ENCODE assay signal across 6 cellular contexts in the genomic region with DNA sequence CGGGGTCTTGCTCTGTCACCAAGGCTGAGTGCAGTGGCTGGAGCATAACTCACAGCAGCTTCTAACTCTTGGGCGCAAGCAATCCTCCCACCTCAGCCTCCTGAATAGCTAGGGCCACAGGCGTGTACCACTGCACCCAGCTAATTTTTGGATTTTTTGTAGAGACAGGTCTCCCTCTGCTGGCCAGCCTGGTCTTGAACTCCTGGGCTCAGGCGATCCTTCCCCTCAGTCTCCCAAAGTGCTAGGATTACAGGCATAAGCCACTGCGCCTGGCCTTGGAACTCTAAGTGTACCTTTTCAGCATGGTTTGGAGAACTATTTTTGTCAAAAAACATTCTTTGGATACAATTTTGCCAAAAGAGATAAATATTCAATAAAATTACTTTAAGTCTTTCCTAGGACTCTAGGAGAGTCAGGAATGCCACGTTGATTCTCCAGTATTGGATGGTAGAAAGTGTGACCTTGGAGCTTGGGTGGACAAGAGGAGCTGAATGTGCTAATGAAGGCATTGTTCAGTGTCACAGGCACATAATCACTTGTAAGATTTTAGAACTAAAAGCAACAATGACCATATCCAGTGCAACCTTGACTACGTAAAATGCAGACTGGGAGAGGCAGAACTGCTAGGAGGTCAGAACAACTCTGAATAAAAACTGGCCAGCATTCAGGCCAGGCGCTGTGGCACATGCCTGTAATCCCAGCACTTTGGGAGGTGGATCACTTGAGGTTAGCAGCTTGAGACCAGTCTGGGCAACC. TPM values are rescaled to one million over a fixed set of nuclear protein-coding genes. Genes with fewer than 3 reads are reported as not detected.
DNase-seq lines count a peak whose midpoint lies in the region; ATAC-seq and TF ChIP-seq lines count a peak whose summit lies in the region.

No MANE protein-coding gene starts in this region.

- peaks cover 84% of the 10 kb centered on the region for H3K79me2 ChIP-seq in osteoblast (ENCODE audit: insufficient read depth, low read length)

- peaks cover 10% of the 10 kb centered on the region for H3K4me1 ChIP-seq in osteoblast (ENCODE audit: insufficient read depth, low read length)

- in situ Hi-C loops in astrocyte of the spinal cord (cut with HindIII; ENCODE audit: low sequenced_read_pairs), result no loop called here

- H4K20me1 ChIP-seq in osteoblast (ENCODE audit: insufficient read depth, low read length), result peaks cover 44% of the 10 kb centered on the region

- TF ChIP-seq CTCF in GM12864 (IDR thresholded peaks at IDR 0.05; ENCODE audit: low read depth, low read length, missing control alignments) (peak; percentile 60), astrocyte of the spinal cord (IDR thresholded peaks at IDR 0.05; ENCODE audit: low read depth, low read length) (peak; percentile 72), osteoblast (IDR thresholded peaks at IDR 0.05; ENCODE audit: extremely low read depth, low read depth, low read length) (peak; percentile 78)

- no peak overlapping the region for H2AFZ ChIP-seq in osteoblast (ENCODE audit: low read length)

- ATAC-seq in GM18867 (IDR thresholded peaks at IDR 0.05; ENCODE audit: unreplicated experiment), result no peak

- no peak overlapping the region for H3K4me2 ChIP-seq in osteoblast (ENCODE audit: insufficient read depth, low read length)

- DNase-seq in GM12864 (ENCODE audit: low read depth) (no peak), NOMO-1 treated with DMSO at 0.1 percent for 48 hours (lab: John Stamatoyannopoulos, UW; ENCODE audit: unreplicated experiment) (peak; percentile 36), astrocyte of the spinal cord (ENCODE audit: low read depth, low spot score) (peak; percentile 26), osteoblast (ENCODE audit: insufficient read length, low spot score, missing footprints) (no peak), NCI-H510A treated with DMSO at 0.1 percent for 48 hours (lab: John Stamatoyannopoulos, UW) (no peak)

- no peaks in the 10 kb centered on the region for H3K9me3 ChIP-seq in osteoblast (ENCODE audit: low read depth, low read length)

- no peaks in the 10 kb centered on the region for H3K27me3 ChIP-seq in osteoblast (ENCODE audit: insufficient read depth, low read length)

- H3K4me3 ChIP-seq in GM12864 (ENCODE audit: low read depth, low read length), result no peak overlapping the region
- H3K4me3 ChIP-seq in astrocyte of the spinal cord (ENCODE audit: low read depth, low read length), result no peak overlapping the region
- H3K4me3 ChIP-seq in osteoblast (ENCODE audit: insufficient read depth, low read length), result no peak overlapping the region

- H3K36me3 ChIP-seq in osteoblast (ENCODE audit: insufficient read depth, low read length), result peaks cover 52% of the 10 kb centered on the region

- H3K27ac ChIP-seq in osteoblast (ENCODE audit: low read depth, low read length), result no peak overlapping the region

RNA-seq across cellular contexts. Expression of a gene that starts 2.8 kb away (rescaled TPM):
- total RNA-seq in osteoblast, result 103 and 107 TPM in 2 replicates

RNA-seq across cellular contexts. Expression of a gene that starts 20.5 kb away (rescaled TPM):
- total RNA-seq in osteoblast, result 14.5 and 20.0 TPM in 2 replicates

RNA-seq across cellular contexts. Expression of a gene that starts 20.6 kb away (rescaled TPM):
- 19.2 and 19.9 TPM in 2 replicates for total RNA-seq in osteoblast

RNA-seq across cellular contexts. Expression of a gene that starts 28.8 kb away (rescaled TPM):
- 224 and 256 TPM in 2 replicates for total RNA-seq in osteoblast

RNA-seq across cellular contexts. Expression of a gene that starts 29.2 kb away (rescaled TPM):
- total RNA-seq in osteoblast, result 162 and 168 TPM in 2 replicates

Comparison
In these comparisons a context has a peak if more than half of its experiments do, and no peak if none do; other contexts are left out.
1. DNase-seq: peak in NOMO-1 treated with DMSO at 0.1 percent for 48 hours (single experiment) and astrocyte of the spinal cord (single experiment); none in GM12864 (single experiment), osteoblast (single experiment) and NCI-H510A treated with DMSO at 0.1 percent for 48 hours (single experiment).
2. Peak in every context shown above with its lines, with median percentiles within 50 percentile points of each other: CTCF ChIP-seq.